ENCODE assay signal across 2 cellular contexts in the genomic region with DNA sequence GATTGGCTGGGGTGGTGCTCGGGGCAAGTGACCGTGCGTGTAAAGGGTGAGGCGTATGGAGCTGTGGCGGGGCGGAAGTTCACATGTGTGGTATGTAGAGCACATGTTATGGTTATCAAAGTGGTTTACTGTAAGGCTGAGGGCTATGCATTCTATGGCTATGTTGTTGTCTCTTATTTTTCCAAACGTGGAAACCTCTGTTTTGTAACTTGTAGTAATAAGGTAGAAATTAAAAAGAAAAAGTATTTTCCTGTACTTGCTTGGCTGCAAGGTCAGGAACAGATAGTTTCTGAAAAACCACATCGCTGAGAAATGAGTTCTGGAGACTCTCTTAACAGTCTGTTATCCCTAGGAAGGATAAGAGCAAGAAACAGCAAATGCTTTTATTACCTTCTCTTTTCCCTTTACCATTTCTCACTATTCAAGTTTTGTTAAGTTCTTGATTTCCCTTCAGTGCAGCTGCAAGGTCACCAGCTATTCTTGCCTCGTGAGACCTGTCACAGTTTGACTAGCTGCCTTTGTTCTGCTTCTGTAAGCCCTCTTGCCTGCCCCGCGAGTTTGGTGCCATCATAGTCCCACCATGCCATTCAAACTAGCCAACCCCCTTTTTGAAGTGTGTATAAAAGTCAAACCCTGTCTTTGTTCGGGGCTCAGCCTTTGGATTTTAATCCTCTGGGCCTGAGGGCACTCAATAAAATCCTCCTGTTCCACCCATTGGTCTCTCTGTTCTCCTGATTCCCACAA.
TF ChIP-seq lines count a peak whose summit lies in the region.

No MANE protein-coding gene starts in this region.

TF ChIP-seq in A549, 52 proteins besides CTCF, POLR2A, EP300 and RAD21 (continues in another document):
- TF ChIP-seq RCOR1 (IDR thresholded peaks at IDR 0.05; ENCODE audit: low read depth, low read length) (no peak), MAFK (IDR thresholded peaks at IDR 0.05; ENCODE audit: partially characterized antibody) (no peak), CEBPB (IDR thresholded peaks at IDR 0.05) (no peak), EHMT2 (IDR thresholded peaks at IDR 0.05; ENCODE audit: low read depth) (no peak), SREBF2 (IDR thresholded peaks at IDR 0.05) (no peak), RFX5 (IDR thresholded peaks at IDR 0.05) (no peak), MAZ (IDR thresholded peaks at IDR 0.05; ENCODE audit: borderline replicate concordance, low read depth, low read length) (no peak; the same call in 1 of the 2 replicates), HOXB13 (CRISPR knock-in tag; IDR thresholded peaks at IDR 0.05; ENCODE audit: low read depth) (no peak), POLR2AphosphoS2 (conservative IDR thresholded peaks at IDR 0.05; ENCODE audit: low read length) (peak; percentile 86; the same call in 1 of the 2 replicates), MYC (IDR thresholded peaks at IDR 0.05; ENCODE audit: borderline replicate concordance, low read length) (peak; percentile 93), KDM1A (IDR thresholded peaks at IDR 0.05; ENCODE audit: low read depth) (no peak), NR3C1 (IDR thresholded peaks at IDR 0.05) (no peak), HOXA7 (CRISPR knock-in tag; IDR thresholded peaks at IDR 0.05) (peak; percentile 100), ZSCAN20 (CRISPR knock-in tag; IDR thresholded peaks at IDR 0.05) (peak; percentile 70; the same call in 1 of the 2 replicates), CHD4 (IDR thresholded peaks at IDR 0.05; ENCODE audit: borderline replicate concordance) (no peak), JUN (IDR thresholded peaks at IDR 0.05) (peak; percentile 99 to 100), TP53 (CRISPR knock-in tag; IDR thresholded peaks at IDR 0.05) (peak; percentile 100), FOXS1 (CRISPR knock-in tag; IDR thresholded peaks at IDR 0.05) (peak; percentile 83; the same call in 1 of the 2 replicates)
- TF ChIP-seq, protein P1, sequence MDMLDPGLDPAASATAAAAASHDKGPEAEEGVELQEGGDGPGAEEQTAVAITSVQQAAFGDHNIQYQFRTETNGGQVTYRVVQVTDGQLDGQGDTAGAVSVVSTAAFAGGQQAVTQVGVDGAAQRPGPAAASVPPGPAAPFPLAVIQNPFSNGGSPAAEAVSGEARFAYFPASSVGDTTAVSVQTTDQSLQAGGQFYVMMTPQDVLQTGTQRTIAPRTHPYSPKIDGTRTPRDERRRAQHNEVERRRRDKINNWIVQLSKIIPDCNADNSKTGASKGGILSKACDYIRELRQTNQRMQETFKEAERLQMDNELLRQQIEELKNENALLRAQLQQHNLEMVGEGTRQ (IDR thresholded peaks at IDR 0.05), result no peak
- TF ChIP-seq, protein P2, sequence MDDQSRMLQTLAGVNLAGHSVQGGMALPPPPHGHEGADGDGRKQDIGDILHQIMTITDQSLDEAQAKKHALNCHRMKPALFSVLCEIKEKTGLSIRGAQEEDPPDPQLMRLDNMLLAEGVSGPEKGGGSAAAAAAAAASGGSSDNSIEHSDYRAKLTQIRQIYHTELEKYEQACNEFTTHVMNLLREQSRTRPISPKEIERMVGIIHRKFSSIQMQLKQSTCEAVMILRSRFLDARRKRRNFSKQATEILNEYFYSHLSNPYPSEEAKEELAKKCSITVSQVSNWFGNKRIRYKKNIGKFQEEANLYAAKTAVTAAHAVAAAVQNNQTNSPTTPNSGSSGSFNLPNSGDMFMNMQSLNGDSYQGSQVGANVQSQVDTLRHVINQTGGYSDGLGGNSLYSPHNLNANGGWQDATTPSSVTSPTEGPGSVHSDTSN (IDR thresholded peaks at IDR 0.05), result peak; percentile 88; the same call in 1 of the 2 replicates
- TF ChIP-seq, protein P3, sequence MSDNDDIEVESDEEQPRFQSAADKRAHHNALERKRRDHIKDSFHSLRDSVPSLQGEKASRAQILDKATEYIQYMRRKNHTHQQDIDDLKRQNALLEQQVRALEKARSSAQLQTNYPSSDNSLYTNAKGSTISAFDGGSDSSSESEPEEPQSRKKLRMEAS (IDR thresholded peaks at IDR 0.05), result peak; percentile 95
- TF ChIP-seq, protein P4, sequence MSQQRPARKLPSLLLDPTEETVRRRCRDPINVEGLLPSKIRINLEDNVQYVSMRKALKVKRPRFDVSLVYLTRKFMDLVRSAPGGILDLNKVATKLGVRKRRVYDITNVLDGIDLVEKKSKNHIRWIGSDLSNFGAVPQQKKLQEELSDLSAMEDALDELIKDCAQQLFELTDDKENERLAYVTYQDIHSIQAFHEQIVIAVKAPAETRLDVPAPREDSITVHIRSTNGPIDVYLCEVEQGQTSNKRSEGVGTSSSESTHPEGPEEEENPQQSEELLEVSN (IDR thresholded peaks at IDR 0.05; ENCODE audit: borderline replicate concordance, low read depth), result no peak
- TF ChIP-seq, protein P5, sequence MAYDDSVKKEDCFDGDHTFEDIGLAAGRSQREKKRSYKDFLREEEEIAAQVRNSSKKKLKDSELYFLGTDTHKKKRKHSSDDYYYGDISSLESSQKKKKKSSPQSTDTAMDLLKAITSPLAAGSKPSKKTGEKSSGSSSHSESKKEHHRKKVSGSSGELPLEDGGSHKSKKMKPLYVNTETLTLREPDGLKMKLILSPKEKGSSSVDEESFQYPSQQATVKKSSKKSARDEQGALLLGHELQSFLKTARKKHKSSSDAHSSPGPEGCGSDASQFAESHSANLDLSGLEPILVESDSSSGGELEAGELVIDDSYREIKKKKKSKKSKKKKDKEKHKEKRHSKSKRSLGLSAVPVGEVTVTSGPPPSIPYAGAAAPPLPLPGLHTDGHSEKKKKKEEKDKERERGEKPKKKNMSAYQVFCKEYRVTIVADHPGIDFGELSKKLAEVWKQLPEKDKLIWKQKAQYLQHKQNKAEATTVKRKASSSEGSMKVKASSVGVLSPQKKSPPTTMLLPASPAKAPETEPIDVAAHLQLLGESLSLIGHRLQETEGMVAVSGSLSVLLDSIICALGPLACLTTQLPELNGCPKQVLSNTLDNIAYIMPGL (CRISPR knock-in tag; IDR thresholded peaks at IDR 0.05; ENCODE audit: borderline replicate concordance), result peak; percentile 100
- TF ChIP-seq, protein P6, sequence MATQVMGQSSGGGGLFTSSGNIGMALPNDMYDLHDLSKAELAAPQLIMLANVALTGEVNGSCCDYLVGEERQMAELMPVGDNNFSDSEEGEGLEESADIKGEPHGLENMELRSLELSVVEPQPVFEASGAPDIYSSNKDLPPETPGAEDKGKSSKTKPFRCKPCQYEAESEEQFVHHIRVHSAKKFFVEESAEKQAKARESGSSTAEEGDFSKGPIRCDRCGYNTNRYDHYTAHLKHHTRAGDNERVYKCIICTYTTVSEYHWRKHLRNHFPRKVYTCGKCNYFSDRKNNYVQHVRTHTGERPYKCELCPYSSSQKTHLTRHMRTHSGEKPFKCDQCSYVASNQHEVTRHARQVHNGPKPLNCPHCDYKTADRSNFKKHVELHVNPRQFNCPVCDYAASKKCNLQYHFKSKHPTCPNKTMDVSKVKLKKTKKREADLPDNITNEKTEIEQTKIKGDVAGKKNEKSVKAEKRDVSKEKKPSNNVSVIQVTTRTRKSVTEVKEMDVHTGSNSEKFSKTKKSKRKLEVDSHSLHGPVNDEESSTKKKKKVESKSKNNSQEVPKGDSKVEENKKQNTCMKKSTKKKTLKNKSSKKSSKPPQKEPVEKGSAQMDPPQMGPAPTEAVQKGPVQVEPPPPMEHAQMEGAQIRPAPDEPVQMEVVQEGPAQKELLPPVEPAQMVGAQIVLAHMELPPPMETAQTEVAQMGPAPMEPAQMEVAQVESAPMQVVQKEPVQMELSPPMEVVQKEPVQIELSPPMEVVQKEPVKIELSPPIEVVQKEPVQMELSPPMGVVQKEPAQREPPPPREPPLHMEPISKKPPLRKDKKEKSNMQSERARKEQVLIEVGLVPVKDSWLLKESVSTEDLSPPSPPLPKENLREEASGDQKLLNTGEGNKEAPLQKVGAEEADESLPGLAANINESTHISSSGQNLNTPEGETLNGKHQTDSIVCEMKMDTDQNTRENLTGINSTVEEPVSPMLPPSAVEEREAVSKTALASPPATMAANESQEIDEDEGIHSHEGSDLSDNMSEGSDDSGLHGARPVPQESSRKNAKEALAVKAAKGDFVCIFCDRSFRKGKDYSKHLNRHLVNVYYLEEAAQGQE (IDR thresholded peaks at IDR 0.05), result peak; percentile 73

TF ChIP-seq in HepG2, 621 proteins besides CTCF, POLR2A, EP300 and RAD21 (continues in another document):
- no peak for TF ChIP-seq ZNF292 (CRISPR knock-in tag; IDR thresholded peaks at IDR 0.05; ENCODE audit: borderline replicate concordance, low read depth)
- TF ChIP-seq ZNF720 (CRISPR knock-in tag; IDR thresholded peaks at IDR 0.05), result no peak
- TF ChIP-seq, protein P7, sequence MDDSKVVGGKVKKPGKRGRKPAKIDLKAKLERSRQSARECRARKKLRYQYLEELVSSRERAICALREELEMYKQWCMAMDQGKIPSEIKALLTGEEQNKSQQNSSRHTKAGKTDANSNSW (CRISPR knock-in tag; IDR thresholded peaks at IDR 0.05; ENCODE audit: borderline replicate concordance), result no peak
- TF ChIP-seq NFE2L1 (CRISPR knock-in tag; IDR thresholded peaks at IDR 0.05; ENCODE audit: borderline replicate concordance), result no peak
- TF ChIP-seq TCF7L2 (IDR thresholded peaks at IDR 0.05; ENCODE audit: low read depth, low read length), result no peak
- TF ChIP-seq ZSCAN31 (CRISPR knock-in tag; IDR thresholded peaks at IDR 0.05; ENCODE audit: low read depth), result peak; percentile 83
- TF ChIP-seq ZNF121 (CRISPR knock-in tag; IDR thresholded peaks at IDR 0.05), result no peak
- TF ChIP-seq, protein P8, sequence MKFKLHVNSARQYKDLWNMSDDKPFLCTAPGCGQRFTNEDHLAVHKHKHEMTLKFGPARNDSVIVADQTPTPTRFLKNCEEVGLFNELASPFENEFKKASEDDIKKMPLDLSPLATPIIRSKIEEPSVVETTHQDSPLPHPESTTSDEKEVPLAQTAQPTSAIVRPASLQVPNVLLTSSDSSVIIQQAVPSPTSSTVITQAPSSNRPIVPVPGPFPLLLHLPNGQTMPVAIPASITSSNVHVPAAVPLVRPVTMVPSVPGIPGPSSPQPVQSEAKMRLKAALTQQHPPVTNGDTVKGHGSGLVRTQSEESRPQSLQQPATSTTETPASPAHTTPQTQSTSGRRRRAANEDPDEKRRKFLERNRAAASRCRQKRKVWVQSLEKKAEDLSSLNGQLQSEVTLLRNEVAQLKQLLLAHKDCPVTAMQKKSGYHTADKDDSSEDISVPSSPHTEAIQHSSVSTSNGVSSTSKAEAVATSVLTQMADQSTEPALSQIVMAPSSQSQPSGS (CRISPR knock-in tag; IDR thresholded peaks at IDR 0.05), result peak; percentile 79; the same call in 1 of the 2 replicates
- TF ChIP-seq ZNF430 (CRISPR knock-in tag; IDR thresholded peaks at IDR 0.05), result no peak
- TF ChIP-seq SATB2 (CRISPR knock-in tag; IDR thresholded peaks at IDR 0.05), result no peak
- TF ChIP-seq FOSL2 (CRISPR knock-in tag; IDR thresholded peaks at IDR 0.05), result no peak
- TF ChIP-seq ZNF350 (CRISPR knock-in tag; IDR thresholded peaks at IDR 0.05; ENCODE audit: borderline replicate concordance, low read depth), result peak; percentile 49; the same call in 1 of the 2 replicates
- no peak for TF ChIP-seq NRL (CRISPR knock-in tag; IDR thresholded peaks at IDR 0.05; ENCODE audit: borderline replicate concordance)
- TF ChIP-seq CC2D1A (CRISPR knock-in tag; IDR thresholded peaks at IDR 0.05), result no peak
- no peak for TF ChIP-seq PTBP1 (IDR thresholded peaks at IDR 0.05; ENCODE audit: low read depth, low read length, poor library complexity, severe bottlenecking)
- no peak for TF ChIP-seq ZNF335 (CRISPR knock-in tag; IDR thresholded peaks at IDR 0.05)
- peak; percentile 41 for TF ChIP-seq BCL6 (CRISPR knock-in tag; IDR thresholded peaks at IDR 0.05)
- peak; percentile 67; the same call in 1 of the 2 replicates for TF ChIP-seq HOXA5 (CRISPR knock-in tag; IDR thresholded peaks at IDR 0.05)
- TF ChIP-seq NR2F1 (CRISPR knock-in tag; IDR thresholded peaks at IDR 0.05), result 0 out of 4 replicates have a peak, but pooled peaks of 1 of the 2 experiments have one; percentile 55
- TF ChIP-seq ZNF282 (IDR thresholded peaks at IDR 0.05; ENCODE audit: partially characterized antibody), result no peak
- TF ChIP-seq SIN3B (IDR thresholded peaks at IDR 0.05; ENCODE audit: low read length), result 0 out of 2 replicates have a peak, but pooled peaks have one; percentile 24
- peak; percentile 42; the same call in 1 of the 2 replicates for TF ChIP-seq FOXO1 (CRISPR knock-in tag; IDR thresholded peaks at IDR 0.05)
- no peak for TF ChIP-seq CENPX (CRISPR knock-in tag; IDR thresholded peaks at IDR 0.05)
- TF ChIP-seq, protein P9, sequence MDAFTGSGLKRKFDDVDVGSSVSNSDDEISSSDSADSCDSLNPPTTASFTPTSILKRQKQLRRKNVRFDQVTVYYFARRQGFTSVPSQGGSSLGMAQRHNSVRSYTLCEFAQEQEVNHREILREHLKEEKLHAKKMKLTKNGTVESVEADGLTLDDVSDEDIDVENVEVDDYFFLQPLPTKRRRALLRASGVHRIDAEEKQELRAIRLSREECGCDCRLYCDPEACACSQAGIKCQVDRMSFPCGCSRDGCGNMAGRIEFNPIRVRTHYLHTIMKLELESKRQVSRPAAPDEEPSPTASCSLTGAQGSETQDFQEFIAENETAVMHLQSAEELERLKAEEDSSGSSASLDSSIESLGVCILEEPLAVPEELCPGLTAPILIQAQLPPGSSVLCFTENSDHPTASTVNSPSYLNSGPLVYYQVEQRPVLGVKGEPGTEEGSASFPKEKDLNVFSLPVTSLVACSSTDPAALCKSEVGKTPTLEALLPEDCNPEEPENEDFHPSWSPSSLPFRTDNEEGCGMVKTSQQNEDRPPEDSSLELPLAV (CRISPR knock-in tag; conservative IDR thresholded peaks at IDR 0.05; ENCODE audit: low read depth), result no peak
- TF ChIP-seq, protein P10, sequence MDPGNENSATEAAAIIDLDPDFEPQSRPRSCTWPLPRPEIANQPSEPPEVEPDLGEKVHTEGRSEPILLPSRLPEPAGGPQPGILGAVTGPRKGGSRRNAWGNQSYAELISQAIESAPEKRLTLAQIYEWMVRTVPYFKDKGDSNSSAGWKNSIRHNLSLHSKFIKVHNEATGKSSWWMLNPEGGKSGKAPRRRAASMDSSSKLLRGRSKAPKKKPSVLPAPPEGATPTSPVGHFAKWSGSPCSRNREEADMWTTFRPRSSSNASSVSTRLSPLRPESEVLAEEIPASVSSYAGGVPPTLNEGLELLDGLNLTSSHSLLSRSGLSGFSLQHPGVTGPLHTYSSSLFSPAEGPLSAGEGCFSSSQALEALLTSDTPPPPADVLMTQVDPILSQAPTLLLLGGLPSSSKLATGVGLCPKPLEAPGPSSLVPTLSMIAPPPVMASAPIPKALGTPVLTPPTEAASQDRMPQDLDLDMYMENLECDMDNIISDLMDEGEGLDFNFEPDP (CRISPR knock-in tag; conservative IDR thresholded peaks at IDR 0.05), result no peak
- peak; percentile 23; the same call in 1 of the 2 replicates for TF ChIP-seq ZFP36L1 (CRISPR knock-in tag; IDR thresholded peaks at IDR 0.05)
